ENCODE assay signal across 29 cellular contexts in genomic region chr20:18977441-18977840, GRCh38.
"Had no signal": no experiment of that assay in that cellular context is flagged by ENCODE, and none has a peak within 500 bp of the region (broad histone marks: within the 10 kb centered on the region; RNA-seq: fewer than 3 reads in every experiment).

No MANE protein-coding gene starts in this region.

- H3K4me1 ChIP-seq: SJCRH30 had no signal

- H3K4me2 ChIP-seq: KMS-11 had no signal

- H3K36me3 ChIP-seq: SJCRH30 had no signal

- H3K4me1 Mint-ChIP-seq: IgD-negative memory B cell, T-helper 17 cell had no signal

- H3K9me3 Mint-ChIP-seq: IgD-negative memory B cell; T-helper 2 cell treated with Interferon-gamma antibody and Interleukin-4, amounts not matched to agents 5 μg/mL and 100 μg/mL, for 36 hours had no signal

- H3K27ac Mint-ChIP-seq: IgD-negative memory B cell; T-helper 17 cell; T-helper 2 cell treated with Interferon-gamma antibody and Interleukin-4, amounts not matched to agents 5 μg/mL and 100 μg/mL, for 36 hours had no signal

- H3K36me3 Mint-ChIP-seq: IgD-negative memory B cell had no signal

- FAIRE-seq: HTR-8/SVneo, K562 had no signal

- H3K4me3 Mint-ChIP-seq: IgD-negative memory B cell; T-helper 17 cell; T-helper 2 cell treated with Interferon-gamma antibody and Interleukin-4, amounts not matched to agents 5 μg/mL and 100 μg/mL, for 36 hours had no signal

- H3K27ac ChIP-seq: HL-60, KMS-11, SJCRH30 had no signal

- H3K9ac ChIP-seq: KMS-11 had no signal

- H3K4me3 ChIP-seq: K562, SJCRH30 had no signal

- ATAC-seq: K562, Panc1, PC-3, Right ventricle myocardium inferior, SK-N-SH treated with all-trans-retinoic acid at 6 μM for 48 hours, T-helper 17 cell had no signal

- DNase-seq: Kasumi-1, MM.1S, MV-4-11, NCI-H1048, NCI-H1105, NCI-H1417, NCI-H1436 treated with DMSO at 0.1 percent for 48 hours, NCI-H1694, NCI-H187 treated with DMSO at 0.1 percent for 48 hours, NCI-H2081, NCI-H2107, NCI-H2227 treated with DMSO at 0.1 percent for 48 hours, NCI-H524, NCI-H69, NCI-H774, PC-3, SHP77 treated with DMSO at 0.1 percent for 48 hours, SJCRH30, T-helper 1 cell, T-helper 17 cell had no signal

- H3K9me3 ChIP-seq: SJCRH30 had no signal
